In the genomic region with DNA sequence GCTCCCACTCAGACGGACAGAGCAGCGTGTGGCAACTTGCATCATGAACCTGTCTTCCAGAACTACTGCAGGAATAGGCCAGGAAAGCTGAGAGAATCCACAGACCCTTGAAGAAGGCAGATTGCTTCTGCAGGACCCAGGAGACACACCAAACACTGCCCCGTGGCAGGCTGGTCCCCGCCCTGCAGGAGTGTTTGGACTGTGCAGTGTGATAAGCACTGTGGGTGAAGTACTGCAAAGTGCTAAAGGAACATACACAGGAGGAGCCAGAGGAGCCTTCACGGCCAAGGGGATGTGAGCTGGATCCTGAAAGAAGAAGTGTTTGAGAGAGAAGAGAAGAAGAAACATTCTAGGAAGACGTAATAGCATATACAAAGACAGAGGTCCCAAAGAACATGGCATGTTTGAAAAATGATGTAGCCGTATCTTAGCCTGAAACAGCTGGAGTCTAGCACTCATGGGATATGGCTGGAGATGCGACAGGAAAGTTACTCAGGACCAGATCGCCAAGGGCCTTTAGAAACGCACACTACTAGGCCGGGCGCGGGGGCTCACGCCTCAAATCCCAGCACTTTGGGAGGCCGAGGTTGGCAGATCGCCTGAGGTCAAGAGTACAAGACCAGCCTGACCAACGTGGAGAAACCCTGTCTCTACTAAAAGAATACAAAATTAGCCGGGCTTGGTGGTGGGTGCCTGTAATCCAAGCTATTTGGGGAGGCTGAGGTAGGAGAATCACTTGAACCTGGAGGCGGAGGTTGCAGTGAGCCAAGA, we compare ENCODE assay signal across 14 cellular contexts.
"Had no signal": no experiment of that assay in that cellular context is flagged by ENCODE, and none has a peak within 500 bp of the region (broad histone marks: within the 10 kb centered on the region; RNA-seq: fewer than 3 reads in every experiment).

No MANE protein-coding gene starts in this region.

- ATAC-seq: activated CD4-positive, CD25-positive, alpha-beta regulatory T cell treated with anti-CD3 and anti-CD28 coated beads, Interleukin-2, amount 50 U/mL, for 24 hours had no signal

- H3K4me1 Mint-ChIP-seq: activated CD4-positive, alpha-beta T cell treated with anti-CD3 and anti-CD28 coated beads, Interleukin-2, amount 10 ng/mL, durations not matched to agents 7 days and 5 days had no signal

- FAIRE-seq: frontal cortex had no signal

- H3K4me1 ChIP-seq: tibial nerve, vagina had no signal

- H3K9me3 ChIP-seq: tibial nerve, vagina had no signal

- H3K27me3 Mint-ChIP-seq: activated CD4-positive, alpha-beta T cell treated with anti-CD3 and anti-CD28 coated beads, Interleukin-2, amount 10 ng/mL, durations not matched to agents 7 days and 5 days had no signal

- H3K36me3 ChIP-seq: vagina had no signal

- H3K4me3 ChIP-seq: coronary artery, tibial nerve, vagina had no signal

- H3K27ac ChIP-seq: coronary artery, tibial nerve, vagina had no signal

- H3K4me3 Mint-ChIP-seq: activated CD4-positive, alpha-beta T cell treated with anti-CD3 and anti-CD28 coated beads, Interleukin-2, amount 10 ng/mL, durations not matched to agents 7 days and 5 days; T-helper 1 cell treated with Interleukin-12 subunit alpha and Interleukin-12 subunit beta and Interleukin-4 antibody, amounts not matched to agents 30 μg/mL and 1 μg/mL, for 36 hours had no signal

- H3K27ac Mint-ChIP-seq: activated CD4-positive, alpha-beta T cell treated with anti-CD3 and anti-CD28 coated beads, Interleukin-2, amount 10 ng/mL, durations not matched to agents 7 days and 5 days; T-helper 1 cell treated with Interleukin-12 subunit alpha and Interleukin-12 subunit beta and Interleukin-4 antibody, amounts not matched to agents 30 μg/mL and 1 μg/mL, for 36 hours had no signal

- H3K27me3 ChIP-seq: tibial nerve, vagina had no signal

- H3K9me3 Mint-ChIP-seq: activated CD4-positive, alpha-beta T cell treated with anti-CD3 and anti-CD28 coated beads, Interleukin-2, amount 10 ng/mL, durations not matched to agents 7 days and 5 days; T-helper 1 cell treated with Interleukin-12 subunit alpha and Interleukin-12 subunit beta and Interleukin-4 antibody, amounts not matched to agents 30 μg/mL and 1 μg/mL, for 36 hours had no signal

- DNase-seq: activated CD4-positive, alpha-beta T cell treated with anti-CD3 and anti-CD28 coated beads, Interleukin-2, amount 10 ng/mL, durations not matched to agents 7 days and 5 days; activated CD8-positive, alpha-beta memory T cell treated with anti-CD3 and anti-CD28 coated beads, Interleukin-2, amount 50 U/mL, for 4 hours; activated effector memory CD4-positive, alpha-beta T cell treated with Interleukin-2 at 50 U/mL for 16 hours; activated naive CD4-positive, alpha-beta T cell treated with anti-CD3 and anti-CD28 coated beads, Interleukin-2, amount 50 U/mL, for 16 hours; aorta; mammary epithelial cell; stimulated activated naive CD4-positive, alpha-beta T cell treated with Interleukin-2 at 50 U/mL for 16 hours; substantia nigra had no signal
